Comparison of ENCODE assay signal across 11 cellular contexts in genomic region chr10:65931291-65932080, GRCh38.
"Had no signal": no experiment of that assay in that cellular context is flagged by ENCODE, and none has a peak within 500 bp of the region (broad histone marks: within the 10 kb centered on the region; RNA-seq: fewer than 3 reads in every experiment).

No MANE protein-coding gene starts in this region.

- H3K4me1 Mint-ChIP-seq: activated CD4-positive, alpha-beta memory T cell treated with anti-CD3 and anti-CD28 coated beads, Interleukin-2, amount 10 ng/mL, durations not matched to agents 7 days and 5 days had no signal

- H3K27me3 ChIP-seq: heart left ventricle, pancreas, thyroid gland, vagina had no signal

- H3K27ac Mint-ChIP-seq: activated CD4-positive, alpha-beta memory T cell treated with anti-CD3 and anti-CD28 coated beads, Interleukin-2, amount 10 ng/mL, durations not matched to agents 7 days and 5 days had no signal

- H3K27me3 Mint-ChIP-seq: activated CD4-positive, alpha-beta memory T cell treated with anti-CD3 and anti-CD28 coated beads, Interleukin-2, amount 10 ng/mL, durations not matched to agents 7 days and 5 days had no signal

- H3K4me3 Mint-ChIP-seq: activated CD4-positive, alpha-beta memory T cell treated with anti-CD3 and anti-CD28 coated beads, Interleukin-2, amount 10 ng/mL, durations not matched to agents 7 days and 5 days had no signal

- H3K9me3 Mint-ChIP-seq: activated CD4-positive, alpha-beta memory T cell treated with anti-CD3 and anti-CD28 coated beads, Interleukin-2, amount 10 ng/mL, durations not matched to agents 7 days and 5 days had no signal

- DNase-seq: activated CD4-positive, alpha-beta memory T cell treated with anti-CD3 and anti-CD28 coated beads, Interleukin-2, amount 10 ng/mL, durations not matched to agents 7 days and 5 days; activated naive CD4-positive, alpha-beta T cell; aorta; heart left ventricle; islet precursor cell; left ventricle myocardium superior; pancreas; small intestine; T-helper 9 cell; thyroid gland had no signal

- ATAC-seq: heart left ventricle, left ventricle myocardium superior, pancreas had no signal

- H3K4me3 ChIP-seq: heart left ventricle, pancreas, thyroid gland, vagina had no signal

- H3K9me3 ChIP-seq: heart left ventricle, pancreas, thyroid gland, vagina had no signal

- H3K36me3 ChIP-seq: heart left ventricle, pancreas, thyroid gland, vagina had no signal

- H3K4me1 ChIP-seq: pancreas, thyroid gland, vagina had no signal

- H3K27ac ChIP-seq: heart left ventricle, pancreas, thyroid gland, vagina had no signal
